ENCODE assay signal across 10 cellular contexts in genomic region chr16:73176577-73177013, GRCh38.
DNase-seq lines count a peak whose midpoint lies in the region; ATAC-seq and TF ChIP-seq lines count a peak whose summit lies in the region.
"Had no signal": no experiment of that assay in that cellular context is flagged by ENCODE, and none has a peak within 500 bp of the region (broad histone marks: within the 10 kb centered on the region; RNA-seq: fewer than 3 reads in every experiment).

No MANE protein-coding gene starts in this region.

- H3K36me3 ChIP-seq in BE2C (no peaks in the 10 kb centered on the region), mesendoderm (ENCODE audit: control insufficient read depth, insufficient read depth, low read length) (no peaks in the 10 kb centered on the region)

- H3K4me1 ChIP-seq in BE2C (peaks cover 17% of the 10 kb centered on the region), mesendoderm (ENCODE audit: control insufficient read depth, low read depth, low read length) (peaks cover 4% of the 10 kb centered on the region)

- H3K4me2 ChIP-seq in mesendoderm (ENCODE audit: low read length), result no peak overlapping the region
- H3K4me2 ChIP-seq: KMS-11 had no signal

- no peak overlapping the region for H4K5ac ChIP-seq in mesendoderm (ENCODE audit: low read length)

- H2BK120ac ChIP-seq in mesendoderm (ENCODE audit: low read depth, low read length), result no peak overlapping the region

- DNase-seq in BE2C, result no peak
- no peak for DNase-seq in LNCaP clone FGC (ENCODE audit: low read depth)
- peak; percentile 93 for DNase-seq in choroid plexus epithelial cell (ENCODE audit: low read depth)
- peak; percentile 62 for DNase-seq in mesendoderm
- DNase-seq in stimulated activated CD4-positive, alpha-beta T cell treated with anti-CD3 and anti-CD28 coated beads, Interleukin-2, amount 100 ng/mL, for 48 hours, result no peak
- no peak for DNase-seq in NCI-H2171 (lab: John Stamatoyannopoulos, UW)
- no peak for DNase-seq in SHP77 treated with DMSO at 0.1 percent for 48 hours (lab: John Stamatoyannopoulos, UW)
- DNase-seq: activated naive CD4-positive, alpha-beta T cell treated with anti-CD3 and anti-CD28 coated beads for 36 hours had no signal

- no peak overlapping the region for H3K27ac ChIP-seq in mesendoderm (ENCODE audit: low read depth, low read length)
- H3K27ac ChIP-seq: KMS-11 had no signal

- H2BK15ac ChIP-seq in mesendoderm (replicated peaks; ENCODE audit: low read depth), result no peak overlapping the region

- H3K4ac ChIP-seq in mesendoderm (ENCODE audit: low read depth, low read length), result no peak overlapping the region

- H2BK5ac ChIP-seq in mesendoderm (ENCODE audit: low read length), result no peak overlapping the region

- no peak overlapping the region for H4K8ac ChIP-seq in mesendoderm (ENCODE audit: low read depth, low read length)

- H3K27me3 ChIP-seq in BE2C (no peaks in the 10 kb centered on the region), mesendoderm (ENCODE audit: insufficient read depth, low read length, poor library complexity) (no peaks in the 10 kb centered on the region)

- TF ChIP-seq CTCF in BE2C (IDR thresholded peaks at IDR 0.05; ENCODE audit: low read depth, low read length), result peak; percentile 45
- 0 out of 2 replicates have a peak, but pooled peaks have one; percentile 28 for TF ChIP-seq CTCF in LNCaP clone FGC (IDR thresholded peaks at IDR 0.05; ENCODE audit: control insufficient read depth, extremely low read depth, insufficient read depth)
- TF ChIP-seq CTCF in choroid plexus epithelial cell (conservative IDR thresholded peaks at IDR 0.05; ENCODE audit: low read depth, low read length), result peak; percentile 53

- no peaks in the 10 kb centered on the region for H3K79me1 ChIP-seq in mesendoderm (ENCODE audit: low read length)

- H3K23ac ChIP-seq in mesendoderm (ENCODE audit: low read length), result no peak overlapping the region

- no peak for ATAC-seq in HG02884 (IDR thresholded peaks at IDR 0.05; ENCODE audit: unreplicated experiment)

- H2AK5ac ChIP-seq in mesendoderm (ENCODE audit: low read length), result no peak overlapping the region

- no peak overlapping the region for H3K56ac ChIP-seq in mesendoderm (ENCODE audit: low read length)

- no peak overlapping the region for H3K4me3 ChIP-seq in BE2C (ENCODE audit: low read depth, low read length)
- H3K4me3 ChIP-seq in LNCaP clone FGC (ENCODE audit: low read depth, low read length), result no peak overlapping the region
- H3K4me3 ChIP-seq in choroid plexus epithelial cell (ENCODE audit: low read depth, low read length), result no peak overlapping the region
- no peak overlapping the region for H3K4me3 ChIP-seq in mesendoderm (ENCODE audit: low read length)

- no CpG with 5 or more reads among the region's 2 CpGs for WGBS in mesendoderm (ENCODE audit: extremely low coverage, insufficient coverage, low lambda C conversion rate)

- H3K9ac ChIP-seq in mesendoderm (ENCODE audit: low read length), result no peak overlapping the region
- H3K9ac ChIP-seq: KMS-11 had no signal

- no peak overlapping the region for H3K18ac ChIP-seq in mesendoderm (ENCODE audit: low read length)

- H3K79me2 ChIP-seq in mesendoderm (ENCODE audit: control insufficient read depth, insufficient read depth, low read length), result no peaks in the 10 kb centered on the region

- 0 out of 2 replicates have a peak, but pooled peaks cover 3% of the 10 kb centered on the region for H3K9me3 ChIP-seq in BE2C

Comparison
In these comparisons a context has a peak if more than half of its experiments do, and no peak if none do; other contexts are left out.
1. DNase-seq: peak in choroid plexus epithelial cell (single experiment) and mesendoderm (single experiment); none in BE2C (single experiment), LNCaP clone FGC (single experiment), stimulated activated CD4-positive, alpha-beta T cell treated with anti-CD3 and anti-CD28 coated beads, Interleukin-2, amount 100 ng/mL, for 48 hours (0 of 2), NCI-H2171 (single experiment) and SHP77 treated with DMSO at 0.1 percent for 48 hours (single experiment).
2. Peak in every context shown above with its lines, with median percentiles within 50 percentile points of each other: CTCF ChIP-seq.